12 cellular contexts compared by ENCODE assay signal in the genomic region with DNA sequence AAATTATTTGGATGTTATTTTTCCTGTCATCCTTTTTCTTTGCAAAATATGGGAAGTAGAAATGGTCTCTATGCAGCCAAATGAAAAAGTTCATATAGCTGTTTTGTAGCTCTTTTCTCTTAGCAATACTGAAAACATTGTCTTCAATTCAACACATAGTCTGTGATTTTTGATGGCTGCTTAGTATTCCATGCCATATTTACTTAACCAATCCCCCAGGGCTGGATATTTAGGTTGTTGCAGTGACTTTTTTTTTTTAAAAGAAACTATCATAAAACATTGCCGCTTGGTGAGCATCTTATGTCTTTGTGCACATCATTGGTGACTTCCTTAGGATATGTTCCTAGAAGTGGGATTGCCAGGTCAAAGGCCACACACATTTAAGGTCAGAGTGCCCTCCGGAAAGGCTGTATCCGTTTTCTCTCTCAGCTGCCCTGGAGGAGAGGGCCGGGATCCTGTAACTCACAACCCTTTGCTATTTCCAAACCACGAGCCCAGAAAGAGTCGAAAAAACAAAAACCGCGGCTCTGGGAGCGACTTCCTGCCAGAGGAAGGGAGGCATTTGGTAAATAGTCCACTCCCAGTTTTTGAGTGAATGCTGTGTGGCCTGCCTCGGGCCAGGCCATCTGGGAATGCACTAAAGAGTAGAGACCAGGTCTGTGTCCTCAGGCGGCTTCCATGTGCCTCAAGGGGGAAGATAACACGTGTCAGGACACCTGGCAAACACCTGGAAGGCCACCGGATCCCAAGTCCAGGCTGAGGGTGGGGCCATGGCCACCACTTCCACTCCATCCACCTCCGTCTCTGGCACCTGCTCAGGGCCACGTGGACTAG. TPM values are rescaled to one million over a fixed set of nuclear protein-coding genes. Genes with fewer than 3 reads are reported as not detected.
A peak's percentile ranks its signal among the peaks of the same experiment; 100 is the strongest.
DNase-seq lines count a peak whose midpoint lies in the region; ATAC-seq and TF ChIP-seq lines count a peak whose summit lies in the region.
"Had no signal": no experiment of that assay in that cellular context is flagged by ENCODE, and none has a peak within 500 bp of the region (broad histone marks: within the 10 kb centered on the region; RNA-seq: fewer than 3 reads in every experiment).

No MANE protein-coding gene starts in this region.

- H2AFZ ChIP-seq in H9 (ENCODE audit: low read length) (no peak overlapping the region), mammary epithelial cell (ENCODE audit: low read depth, low read length) (peak overlapping the region; percentile 47)

- peaks cover 2% of the 10 kb centered on the region for H4K20me1 ChIP-seq in H9 (ENCODE audit: control insufficient read depth, insufficient read depth, insufficient read length)
- H4K20me1 ChIP-seq in mammary epithelial cell (ENCODE audit: insufficient read depth, low read length): no peaks in the 10 kb centered on the region

- TF ChIP-seq CTCF in H9 (conservative IDR thresholded peaks at IDR 0.05): no peak
- TF ChIP-seq CTCF in mammary epithelial cell (conservative IDR thresholded peaks at IDR 0.05 in 1 of 2, IDR thresholded peaks at IDR 0.05 in 1 of 2; ENCODE audit: extremely low read depth in 1 of 2, insufficient read depth in 1 of 2, low read depth in 1 of 2, low read length in 2 of 2): no peak
- no peak for TF ChIP-seq CTCF in suprapubic skin (IDR thresholded peaks at IDR 0.05)

- H2AK5ac ChIP-seq in H9 (ENCODE audit: insufficient read length, low read length): no peak overlapping the region

- H3K4me3 Mint-ChIP-seq in H9: no peak overlapping the region
- no peak overlapping the region for H3K4me3 Mint-ChIP-seq in activated naive CD4-positive, alpha-beta T cell treated with anti-CD3 and anti-CD28 coated beads for 36 hours
- H3K4me3 Mint-ChIP-seq: naive thymus-derived CD4-positive, alpha-beta T cell had no signal

- WGBS in H9 (ENCODE audit: extremely low coverage, insufficient read length, low lambda C conversion rate): no CpG with 5 or more reads among the region's 15 CpGs
- 62% methylated on average over 15 of the region's 15 CpGs for WGBS in mammary epithelial cell (ENCODE audit: low coverage, missing lambda C conversion rate)
- 53% methylated on average over 15 of the region's 15 CpGs for WGBS in suprapubic skin

- peaks cover 17% of the 10 kb centered on the region; the same call in 1 of the 2 replicates for H3K4me1 ChIP-seq in H9 (ENCODE audit: insufficient read depth, low read length)
- peaks cover 5% of the 10 kb centered on the region for H3K4me1 ChIP-seq in mammary epithelial cell (ENCODE audit: insufficient read depth, low read length)
- H3K4me1 ChIP-seq in suprapubic skin: peaks cover 36% of the 10 kb centered on the region

- H3K9ac ChIP-seq in H9 (ENCODE audit: extremely low read depth, insufficient read length, low read length) (no peak overlapping the region), mammary epithelial cell (ENCODE audit: insufficient read depth, low read length) (no peak overlapping the region)
- H3K9ac ChIP-seq: KMS-11 had no signal

- H3K36me3 ChIP-seq in mammary epithelial cell (ENCODE audit: insufficient read depth, low read length): no peaks in the 10 kb centered on the region
- H3K36me3 ChIP-seq in suprapubic skin: no peaks in the 10 kb centered on the region

- H3K14ac ChIP-seq in H9 (ENCODE audit: insufficient read depth, low read length): no peak overlapping the region

- H4K8ac ChIP-seq in H9 (replicated peaks; ENCODE audit: insufficient read length, low read depth, low read length): no peak overlapping the region

- in situ Hi-C loops in mammary epithelial cell (cut with MboI; ENCODE audit: low sequenced_read_pairs in 2 of 2): no loop called here

- no peak for TF ChIP-seq EP300 in suprapubic skin (IDR thresholded peaks at IDR 0.05)

- peak overlapping the region; percentile 7 for H3K27ac ChIP-seq in H9 (ENCODE audit: insufficient read length, low read depth, low read length)
- H3K27ac ChIP-seq in mammary epithelial cell (ENCODE audit: insufficient read depth, low read depth, low read length): no peak overlapping the region
- peak overlapping the region; percentile 41 for H3K27ac ChIP-seq in suprapubic skin
- H3K27ac ChIP-seq: KMS-11 had no signal

- no peak overlapping the region for H2BK5ac ChIP-seq in H9 (ENCODE audit: insufficient read length, low read length)

- no peaks in the 10 kb centered on the region for H3K9me3 Mint-ChIP-seq in H9
- H3K9me3 Mint-ChIP-seq in activated naive CD4-positive, alpha-beta T cell treated with anti-CD3 and anti-CD28 coated beads for 36 hours: no peaks in the 10 kb centered on the region
- H3K9me3 Mint-ChIP-seq: naive thymus-derived CD4-positive, alpha-beta T cell had no signal

- intact Hi-C loops in mammary epithelial cell (cut with micrococcal nuclease): no loop called here
- intact Hi-C loops in activated naive CD4-positive, alpha-beta T cell treated with anti-CD3 and anti-CD28 coated beads for 36 hours (cut with micrococcal nuclease): no loop called here

- H3K4me2 ChIP-seq in H9 (ENCODE audit: insufficient read depth, insufficient read length, low read length) (no peak overlapping the region), mammary epithelial cell (ENCODE audit: insufficient read depth, low read depth, low read length) (no peak overlapping the region)
- H3K4me2 ChIP-seq: KMS-11 had no signal

- H3K27me3 ChIP-seq in H9 (ENCODE audit: insufficient read depth, low read length) (no peaks in the 10 kb centered on the region), mammary epithelial cell (ENCODE audit: insufficient read depth, low read length) (no peaks in the 10 kb centered on the region), suprapubic skin (no peaks in the 10 kb centered on the region)

- no peaks in the 10 kb centered on the region; a peak in 1 of 7 replicates for H3K36me3 Mint-ChIP-seq in H9 (ENCODE audit: insufficient read depth in 1 of 3, low read depth in 3 of 3)
- H3K36me3 Mint-ChIP-seq in activated naive CD4-positive, alpha-beta T cell treated with anti-CD3 and anti-CD28 coated beads for 36 hours (ENCODE audit: low read depth): no peaks in the 10 kb centered on the region
- H3K36me3 Mint-ChIP-seq: naive thymus-derived CD4-positive, alpha-beta T cell had no signal

- H3K4me1 Mint-ChIP-seq in H9: peaks cover 44 to 48% of the 10 kb centered on the region in 2 experiments
- no peaks in the 10 kb centered on the region for H3K4me1 Mint-ChIP-seq in activated naive CD4-positive, alpha-beta T cell treated with anti-CD3 and anti-CD28 coated beads for 36 hours (ENCODE audit: low read depth)

- H2BK120ac ChIP-seq in H9 (ENCODE audit: low read depth, low read length, poor library complexity, severe bottlenecking): no peak overlapping the region

- H3K79me1 ChIP-seq in H9 (ENCODE audit: insufficient read depth, low read depth, low read length, poor library complexity, severe bottlenecking): no peaks in the 10 kb centered on the region

- CTCF ChIA-PET in mammary epithelial cell (lab: Charles Lee; ENCODE audit: low non-redundant PET): interaction anchor here (0.7 kb wide), 1 partner anchor 9 kb away, joined by 7 read pairs; no protein-coding TSS in a partner anchor
- CTCF ChIA-PET in activated naive CD4-positive, alpha-beta T cell treated with anti-CD3 and anti-CD28 coated beads for 36 hours (lab: Charles Lee): interaction anchor here (0.6 kb wide), 1 partner anchor 186 kb away, joined by 3 read pairs; no protein-coding TSS in a partner anchor

- no TSS peak for BruUV-seq in mammary epithelial cell (replicated peaks; lab: Mats Ljungman, UMichigan)

- no peak overlapping the region for H3K4ac ChIP-seq in H9 (ENCODE audit: low read depth, low read length)

- H4K5ac ChIP-seq in H9 (ENCODE audit: insufficient read length, low read depth, low read length): no peak overlapping the region

- no peak overlapping the region for H2BK15ac ChIP-seq in H9 (ENCODE audit: low read depth, low read length)

- no peak overlapping the region for H2BK20ac ChIP-seq in H9 (ENCODE audit: low read depth, low read length, poor library complexity, severe bottlenecking)

- DNase-seq in H9 (no peak), mammary epithelial cell (no peak), left lobe of liver (ENCODE audit: low spot score) (no peak), suprapubic skin (ENCODE audit: low spot score in 2 of 2) (no peak), DMS153 treated with DMSO at 0.1 percent for 48 hours (lab: John Stamatoyannopoulos, UW; ENCODE audit: unreplicated experiment) (no peak), Kasumi-1 (lab: John Stamatoyannopoulos, UW) (no peak)
- DNase-seq in activated naive CD4-positive, alpha-beta T cell treated with anti-CD3 and anti-CD28 coated beads for 36 hours: no peak
- DNase-seq: effector CD8-positive, alpha-beta T cell; naive thymus-derived CD4-positive, alpha-beta T cell; NCI-H2107 had no signal

- H3K9me3 ChIP-seq in H9 (ENCODE audit: control insufficient read depth, low read depth, low read length) (no peaks in the 10 kb centered on the region), mammary epithelial cell (replicated peaks; ENCODE audit: insufficient read depth, low read length) (no peaks in the 10 kb centered on the region), suprapubic skin (no peaks in the 10 kb centered on the region)

- no peaks in the 10 kb centered on the region for H3K23me2 ChIP-seq in H9 (ENCODE audit: insufficient read length, low read depth, low read length, poor library complexity, severe bottlenecking)

- H3K18ac ChIP-seq in H9 (ENCODE audit: insufficient read length, low read depth, low read length): no peak overlapping the region

- no peak overlapping the region for H4K91ac ChIP-seq in H9 (ENCODE audit: insufficient read length, low read depth, low read length)

- H3K79me2 ChIP-seq in H9 (ENCODE audit: insufficient read depth, low read length) (no peaks in the 10 kb centered on the region), mammary epithelial cell (ENCODE audit: insufficient read depth, low read length) (no peaks in the 10 kb centered on the region)

- no peak overlapping the region for H3K23ac ChIP-seq in H9 (ENCODE audit: insufficient read length, low read depth, low read length)

- no peak for TF ChIP-seq POLR2A in suprapubic skin (IDR thresholded peaks at IDR 0.05)

- H2BK12ac ChIP-seq in H9 (ENCODE audit: insufficient read length, low read depth, low read length): no peak overlapping the region

- dilution Hi-C loops in mammary epithelial cell (cut with HindIII; ENCODE audit: low sequenced_read_pairs): loop anchor here (5.0 kb wide), 1 partner anchor 48 kb away; no protein-coding TSS in a partner anchor

- peak overlapping the region in 2 of 3 experiments; percentile 25 to 81; a peak in 4 of 7 replicates for H3K27ac Mint-ChIP-seq in H9
- H3K27ac Mint-ChIP-seq in activated naive CD4-positive, alpha-beta T cell treated with anti-CD3 and anti-CD28 coated beads for 36 hours: no peak overlapping the region
- H3K27ac Mint-ChIP-seq: naive thymus-derived CD4-positive, alpha-beta T cell had no signal

- H3T11ph ChIP-seq in H9 (ENCODE audit: low read length): no peak overlapping the region

- H3K27me3 Mint-ChIP-seq in H9 (ENCODE audit: low read depth): no peaks in the 10 kb centered on the region
- no peaks in the 10 kb centered on the region for H3K27me3 Mint-ChIP-seq in activated naive CD4-positive, alpha-beta T cell treated with anti-CD3 and anti-CD28 coated beads for 36 hours (ENCODE audit: low read depth)

- no peak overlapping the region for H3K56ac ChIP-seq in H9 (ENCODE audit: insufficient read length, low read depth, low read length)

- H3K4me3 ChIP-seq in mammary epithelial cell (replicated peaks in 1 of 3; ENCODE audit: insufficient read depth in 1 of 3, low read depth in 2 of 3, low read length in 3 of 3): no peak overlapping the region
- H3K4me3 ChIP-seq in suprapubic skin: no peak overlapping the region

- peak; percentile 54 for ATAC-seq in left lobe of liver
- no peak for ATAC-seq in GM19023 (IDR thresholded peaks at IDR 0.05; ENCODE audit: unreplicated experiment)
- ATAC-seq: naive thymus-derived CD4-positive, alpha-beta T cell had no signal

RNA-seq across cellular contexts. Expression of gene SMAD6, which starts 41.9 kb away (rescaled TPM):
- 6.0 and 6.8 TPM in 2 replicates for total RNA-seq in H9 (2021)
- under 1 TPM; 0.09 to 0.83 TPM for total RNA-seq in mammary epithelial cell
- polyA plus RNA-seq in mammary epithelial cell: 0.11 TPM
- 2.7 TPM for polyA minus RNA-seq in mammary epithelial cell
- total RNA-seq in left lobe of liver: 16.2 TPM
- total RNA-seq in suprapubic skin: 1 to 10 TPM; 2.9 to 7.0 (median 6.9) TPM
- under 1 TPM in 1 of 2 experiments, not detected in 1; 0.05 TPM for total RNA-seq in activated naive CD4-positive, alpha-beta T cell treated with anti-CD3 and anti-CD28 coated beads for 36 hours
- polyA plus RNA-seq: naive thymus-derived CD4-positive, alpha-beta T cell had no signal
